In genomic region chr12:38697290-38697689, GRCh38 we compare ENCODE assay signal across 11 cellular contexts.
"Had no signal": no experiment of that assay in that cellular context is flagged by ENCODE, and none has a peak within 500 bp of the region (broad histone marks: within the 10 kb centered on the region; RNA-seq: fewer than 3 reads in every experiment).

No MANE protein-coding gene starts in this region.

- H3K9me3 ChIP-seq: HAP-1 had no signal

- ATAC-seq: GM23338, HCT116 had no signal

- FAIRE-seq: H1, H54 had no signal

- H3K9ac ChIP-seq: GM23248 had no signal

- H3K4me3 ChIP-seq: GM23248, GM23338, HAP-1 had no signal

- H3K36me3 ChIP-seq: HAP-1 had no signal

- H3K4me2 ChIP-seq: GM23338 had no signal

- H3K27ac ChIP-seq: GM23248 had no signal

- DNase-seq: GM23248, GOT3, H7, H9, HCEC 1CT, HFFc6 had no signal

- H2AFZ ChIP-seq: GM23248, GM23338 had no signal
